24 cellular contexts compared by ENCODE assay signal in genomic region chr12:70534466-70534865, GRCh38.
DNase-seq lines count a peak whose midpoint lies in the region; ATAC-seq and TF ChIP-seq lines count a peak whose summit lies in the region.
"Had no signal": no experiment of that assay in that cellular context is flagged by ENCODE, and none has a peak within 500 bp of the region (broad histone marks: within the 10 kb centered on the region; RNA-seq: fewer than 3 reads in every experiment).

No MANE protein-coding gene starts in this region.

- ATAC-seq in gastrocnemius medialis: no peak
- no peak for ATAC-seq in GM21786 (IDR thresholded peaks at IDR 0.05; ENCODE audit: unreplicated experiment)
- ATAC-seq: activated CD8-positive, alpha-beta memory T cell treated with anti-CD3 and anti-CD28 coated beads, Interleukin-2, amount 10 ng/mL, durations not matched to agents 7 days and 5 days; activated T-cell treated with anti-CD3 and anti-CD28 coated beads, Interleukin-2, amount 50 U/mL, for 4 hours; effector memory CD8-positive, alpha-beta T cell; pancreas; stimulated activated naive CD8-positive, alpha-beta T cell treated with anti-CD3 and anti-CD28 coated beads, Interleukin-15, Interleukin-2, amounts not matched to agents 100 U/mL and 50 U/mL, for 24 hours had no signal

- no peak overlapping the region for H3K4me3 ChIP-seq in dorsolateral prefrontal cortex
- H3K4me3 ChIP-seq in gastrocnemius medialis: no peak overlapping the region
- H3K4me3 ChIP-seq in stomach: no peak overlapping the region
- H3K4me3 ChIP-seq: BLaER1 treated with 17β-estradiol and CSF1 and Interleukin-3, amounts not matched to agents 10 nM and 100 nM; cardiac muscle cell; pancreas; SK-N-MC had no signal

- no peaks in the 10 kb centered on the region for H3K36me3 ChIP-seq in gastrocnemius medialis
- H3K36me3 ChIP-seq in stomach: peaks cover 0 to 9% (median 2%) of the 10 kb centered on the region in 4 donors
- H3K36me3 ChIP-seq: BLaER1 treated with 17β-estradiol and CSF1 and Interleukin-3, amounts not matched to agents 10 nM and 100 nM; cardiac muscle cell; pancreas had no signal

- H3K9me3 ChIP-seq in gastrocnemius medialis: no peaks in the 10 kb centered on the region
- H3K9me3 ChIP-seq in stomach: no peaks in the 10 kb centered on the region
- H3K9me3 ChIP-seq: BLaER1 treated with 17β-estradiol and CSF1 and Interleukin-3, amounts not matched to agents 10 nM and 100 nM; pancreas had no signal

- TF ChIP-seq CTCF in dorsolateral prefrontal cortex (IDR thresholded peaks at IDR 0.05 in 54 of 56, conservative IDR thresholded peaks at IDR 0.05 in 2 of 56; ENCODE audit: low read depth in 1 of 56, partially characterized antibody in 56 of 56) (no peak), gastrocnemius medialis (IDR thresholded peaks at IDR 0.05 in 4 of 5, conservative IDR thresholded peaks at IDR 0.05 in 1 of 5) (no peak), stomach (IDR thresholded peaks at IDR 0.05) (no peak)

- in situ Hi-C loops in gastrocnemius medialis (cut with MboI; ENCODE audit: low sequenced_read_pairs in 4 of 4): no loop called here

- H3K27me3 ChIP-seq in dorsolateral prefrontal cortex (no peaks in the 10 kb centered on the region), gastrocnemius medialis (no peaks in the 10 kb centered on the region), stomach (no peaks in the 10 kb centered on the region)
- H3K27me3 ChIP-seq: BLaER1 treated with 17β-estradiol and CSF1 and Interleukin-3, amounts not matched to agents 10 nM and 100 nM; cardiac muscle cell; pancreas had no signal

- no peaks in the 10 kb centered on the region for H3K4me1 ChIP-seq in gastrocnemius medialis
- no peaks in the 10 kb centered on the region for H3K4me1 ChIP-seq in stomach
- H3K4me1 ChIP-seq: BLaER1 treated with 17β-estradiol and CSF1 and Interleukin-3, amounts not matched to agents 10 nM and 100 nM; pancreas had no signal

- intact Hi-C loops in dorsolateral prefrontal cortex (cut with DNase I): no loop called here
- intact Hi-C loops in gastrocnemius medialis (cut with DNase I; ENCODE audit: low total_unique reads): no loop called here
- intact Hi-C loops in stomach (cut with DNase I; ENCODE audit: low total_unique reads): no loop called here

- no peak for TF ChIP-seq EP300 in stomach (IDR thresholded peaks at IDR 0.05)

- TF ChIP-seq POLR2A in gastrocnemius medialis (IDR thresholded peaks at IDR 0.05): no peak
- TF ChIP-seq POLR2A in stomach (IDR thresholded peaks at IDR 0.05): no peak

- WGBS in stomach, 5 donors: 84 to 97% (median 94%) methylated on average over 7 of the region's 7 CpGs

- H3K27ac ChIP-seq in dorsolateral prefrontal cortex: peak overlapping the region in 55 of 59 donors; percentile 4 to 99 (median 95)
- peak overlapping the region; percentile 53 to 74 (median 68) for H3K27ac ChIP-seq in gastrocnemius medialis
- H3K27ac ChIP-seq in stomach: no peak overlapping the region
- H3K27ac ChIP-seq: BLaER1 treated with 17β-estradiol and CSF1 and Interleukin-3, amounts not matched to agents 10 nM and 100 nM; cardiac muscle cell; pancreas; SK-N-MC had no signal

- DNase-seq in Kasumi-1 (lab: John Stamatoyannopoulos, UW) (peak; percentile 30 to 38), MV-4-11 (lab: John Stamatoyannopoulos, UW) (peak; percentile 94), dorsolateral prefrontal cortex (no peak), gastrocnemius medialis (no peak), stomach (no peak), NCI-H524 treated with DMSO at 0.1 percent for 48 hours (lab: John Stamatoyannopoulos, UW) (no peak)
- DNase-seq: activated CD8-positive, alpha-beta memory T cell treated with anti-CD3 and anti-CD28 coated beads, Interleukin-2, amount 10 ng/mL, durations not matched to agents 7 days and 5 days; activated gamma-delta T cell; activated naive CD8-positive, alpha-beta T cell treated with anti-CD3 and anti-CD28 coated beads, Interleukin-2, amount 10 ng/mL, durations not matched to agents 7 days and 5 days; activated T-cell treated with anti-CD3 and anti-CD28 coated beads, Interleukin-2, amount 50 U/mL, for 4 hours; cortex of kidney; effector memory CD8-positive, alpha-beta T cell; head of caudate nucleus; kidney; NCI-H1417; NCI-H2029 treated with DMSO at 0.1 percent for 48 hours; NCI-H69; pancreas; stimulated activated CD4-positive, alpha-beta T cell treated with anti-CD3 and anti-CD28 coated beads, Interleukin-1b, Interleukin-23, amount 100 ng/mL, for 48 hours; stimulated activated naive CD8-positive, alpha-beta T cell treated with anti-CD3 and anti-CD28 coated beads, Interleukin-15, Interleukin-2, amounts not matched to agents 100 U/mL and 50 U/mL, for 24 hours had no signal

Comparison
In these comparisons a context has a peak if more than half of its experiments do, and no peak if none do; other contexts are left out.
1. DNase-seq: peak in Kasumi-1 (2 of 2) and MV-4-11 (single experiment); none in dorsolateral prefrontal cortex (0 of 10), gastrocnemius medialis (0 of 2), stomach (single experiment) and NCI-H524 treated with DMSO at 0.1 percent for 48 hours (single experiment).
2. H3K27ac ChIP-seq: peak in dorsolateral prefrontal cortex (55 of 59) and gastrocnemius medialis (4 of 4); none in stomach (0 of 5).